Comparison of ENCODE assay signal across 8 cellular contexts in the genomic region with DNA sequence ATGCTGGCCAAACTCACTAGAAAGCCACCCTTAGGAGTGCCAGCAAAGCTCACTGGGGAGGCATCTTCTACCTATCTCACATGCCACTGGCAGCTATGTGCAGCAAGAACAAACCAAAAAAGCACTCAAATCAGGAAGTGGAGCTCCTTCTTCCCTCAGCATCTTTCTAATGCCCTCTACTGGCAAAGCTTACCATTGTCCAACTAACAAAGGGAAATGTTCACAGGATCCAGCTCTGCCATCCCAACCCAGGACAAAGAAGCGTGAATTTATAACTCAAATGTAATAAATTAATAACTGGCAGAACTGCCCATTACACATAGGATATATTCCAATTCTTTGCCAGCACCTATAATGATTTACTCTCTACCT. TPM values are rescaled to one million over a fixed set of nuclear protein-coding genes. Genes with fewer than 3 reads are reported as not detected.
DNase-seq lines count a peak whose midpoint lies in the region; ATAC-seq and TF ChIP-seq lines count a peak whose summit lies in the region.

No MANE protein-coding gene starts in this region.

- ATAC-seq in GM19438 (IDR thresholded peaks at IDR 0.05; ENCODE audit: low read depth, unreplicated experiment) (peak; percentile 64), GM19467 (IDR thresholded peaks at IDR 0.05; ENCODE audit: unreplicated experiment) (no peak), HG03457 (IDR thresholded peaks at IDR 0.05; ENCODE audit: unreplicated experiment) (no peak), natural killer cell (no peak)

- intact Hi-C loops in natural killer cell (cut with micrococcal nuclease) = no loop called here

- peaks cover 15 to 17% of the 10 kb centered on the region in 2 donors for H3K4me1 Mint-ChIP-seq in natural killer cell

- H3K4me3 Mint-ChIP-seq in natural killer cell = no peak overlapping the region

- H3K36me3 Mint-ChIP-seq in natural killer cell = no peaks in the 10 kb centered on the region

- no peaks in the 10 kb centered on the region for H3K27me3 Mint-ChIP-seq in natural killer cell (ENCODE audit: low read depth in 2 of 2)

- TF ChIP-seq CTCF in natural killer cell (IDR thresholded peaks at IDR 0.05) = no peak

- no peak overlapping the region for H3K27ac Mint-ChIP-seq in natural killer cell

- peaks cover 2 to 3% of the 10 kb centered on the region in 2 donors for H3K9me3 Mint-ChIP-seq in natural killer cell

- DNase-seq in EH (ENCODE audit: low read depth) (peak; percentile 56), HT-29 (ENCODE audit: low spot score) (peak; percentile 44), SW480 (ENCODE audit: low spot score) (peak; percentile 21), iris pigment epithelial cell (ENCODE audit: low read depth) (peak; percentile 42), natural killer cell (no peak)

RNA-seq across cellular contexts. Expression of a gene that starts 38.9 kb away (rescaled TPM):
- total RNA-seq in HT-29 (2014; rRNA removed; shearing (Covaris generic)) = 0.53 and 1.2 TPM in 2 replicates
- total RNA-seq in natural killer cell = 1 to 10 TPM; 2.0 to 3.6 (median 2.1) TPM

RNA-seq across cellular contexts. Expression of a gene that starts 38.9 kb away (rescaled TPM):
- 20.6 and 21.2 TPM in 2 replicates for total RNA-seq in HT-29 (2014; rRNA removed; shearing (Covaris generic))
- 10 to 100 TPM; 18.1 to 33.0 (median 20.3) TPM for total RNA-seq in natural killer cell
